17 cellular contexts compared by ENCODE assay signal in genomic region chr7:82803411-82803810, GRCh38.
"Had no signal": no experiment of that assay in that cellular context is flagged by ENCODE, and none has a peak within 500 bp of the region (broad histone marks: within the 10 kb centered on the region; RNA-seq: fewer than 3 reads in every experiment).

No MANE protein-coding gene starts in this region.

- DNase-seq: activated CD4-positive, alpha-beta T cell treated with anti-CD3 and anti-CD28 coated beads, Interleukin-2, amount 10 ng/mL, durations not matched to agents 7 days and 5 days; activated CD8-positive, alpha-beta T cell treated with anti-CD3 and anti-CD28 coated beads, Interleukin-2, amount 10 ng/mL, durations not matched to agents 7 days and 5 days; activated naive CD4-positive, alpha-beta T cell treated with anti-CD3 and anti-CD28 coated beads, Interleukin-2, amount 10 ng/mL, durations not matched to agents 7 days and 5 days; activated naive CD8-positive, alpha-beta T cell treated with anti-CD3 and anti-CD28 coated beads, Interleukin-2, amount 50 U/mL, for 24 hours; activated T-cell treated with anti-CD3 and anti-CD28 coated beads, Interleukin-2, amount 50 U/mL, for 24 hours; aorta; erythroblast; heart right ventricle; mesendoderm; natural killer cell; spleen; stimulated activated naive B cell treated with anti-CD40 and anti-IgM and Interleukin-4, amounts not matched to agents 10 μg/mL and 1 μg/mL and 100 μg/mL, for 72 hours; T-cell; upper lobe of right lung had no signal

- H3K36me3 Mint-ChIP-seq: activated naive CD4-positive, alpha-beta T cell treated with anti-CD3 and anti-CD28 coated beads, Interleukin-2, amount 10 ng/mL, durations not matched to agents 7 days and 5 days; natural killer cell; stimulated activated naive B cell treated with anti-CD40 and anti-IgM and Interleukin-4, amounts not matched to agents 10 μg/mL and 1 μg/mL and 100 μg/mL, for 72 hours; T-cell had no signal

- ATAC-seq: activated CD8-positive, alpha-beta T cell treated with anti-CD3 and anti-CD28 coated beads, Interleukin-2, amount 10 ng/mL, durations not matched to agents 7 days and 5 days; activated naive CD8-positive, alpha-beta T cell treated with anti-CD3 and anti-CD28 coated beads, Interleukin-2, amount 50 U/mL, for 24 hours; heart right ventricle; natural killer cell; sciatic nerve; stimulated activated naive B cell treated with anti-CD40 and anti-IgM and Interleukin-4, amounts not matched to agents 10 μg/mL and 1 μg/mL and 100 μg/mL, for 72 hours; T-cell; upper lobe of right lung had no signal

- H3K27ac ChIP-seq: coronary artery, heart right ventricle, parathyroid adenoma, spleen, upper lobe of right lung had no signal

- H3K4me1 Mint-ChIP-seq: activated CD4-positive, alpha-beta T cell treated with anti-CD3 and anti-CD28 coated beads, Interleukin-2, amount 10 ng/mL, durations not matched to agents 7 days and 5 days; activated naive CD4-positive, alpha-beta T cell treated with anti-CD3 and anti-CD28 coated beads, Interleukin-2, amount 10 ng/mL, durations not matched to agents 7 days and 5 days; activated naive CD8-positive, alpha-beta T cell treated with anti-CD3 and anti-CD28 coated beads, Interleukin-2, amount 50 U/mL, for 24 hours; natural killer cell; stimulated activated naive B cell treated with anti-CD40 and anti-IgM and Interleukin-4, amounts not matched to agents 10 μg/mL and 1 μg/mL and 100 μg/mL, for 72 hours; T-cell had no signal

- H3K9ac ChIP-seq: parathyroid adenoma had no signal

- H3K4me1 ChIP-seq: heart right ventricle, parathyroid adenoma, spleen, upper lobe of right lung had no signal

- H3K36me3 ChIP-seq: heart right ventricle, spleen, upper lobe of right lung had no signal

- H3K4me3 ChIP-seq: coronary artery, heart right ventricle, spleen, upper lobe of right lung had no signal

- H3K27me3 Mint-ChIP-seq: activated CD4-positive, alpha-beta T cell treated with anti-CD3 and anti-CD28 coated beads, Interleukin-2, amount 10 ng/mL, durations not matched to agents 7 days and 5 days; activated naive CD4-positive, alpha-beta T cell treated with anti-CD3 and anti-CD28 coated beads, Interleukin-2, amount 10 ng/mL, durations not matched to agents 7 days and 5 days; activated naive CD8-positive, alpha-beta T cell treated with anti-CD3 and anti-CD28 coated beads, Interleukin-2, amount 50 U/mL, for 24 hours; activated T-cell treated with anti-CD3 and anti-CD28 coated beads, Interleukin-2, amount 50 U/mL, for 24 hours; stimulated activated naive B cell treated with anti-CD40 and anti-IgM and Interleukin-4, amounts not matched to agents 10 μg/mL and 1 μg/mL and 100 μg/mL, for 72 hours; T-cell had no signal

- H2AFZ ChIP-seq: parathyroid adenoma had no signal

- H3K9me3 ChIP-seq: heart right ventricle, spleen, upper lobe of right lung had no signal

- H3K27ac Mint-ChIP-seq: activated CD4-positive, alpha-beta T cell treated with anti-CD3 and anti-CD28 coated beads, Interleukin-2, amount 10 ng/mL, durations not matched to agents 7 days and 5 days; activated CD8-positive, alpha-beta T cell treated with anti-CD3 and anti-CD28 coated beads, Interleukin-2, amount 10 ng/mL, durations not matched to agents 7 days and 5 days; activated naive CD4-positive, alpha-beta T cell treated with anti-CD3 and anti-CD28 coated beads, Interleukin-2, amount 10 ng/mL, durations not matched to agents 7 days and 5 days; activated naive CD8-positive, alpha-beta T cell treated with anti-CD3 and anti-CD28 coated beads, Interleukin-2, amount 50 U/mL, for 24 hours; activated T-cell treated with anti-CD3 and anti-CD28 coated beads, Interleukin-2, amount 50 U/mL, for 24 hours; natural killer cell; stimulated activated naive B cell treated with anti-CD40 and anti-IgM and Interleukin-4, amounts not matched to agents 10 μg/mL and 1 μg/mL and 100 μg/mL, for 72 hours; T-cell had no signal

- H3K27me3 ChIP-seq: heart right ventricle, spleen, upper lobe of right lung had no signal

- H3K9me3 Mint-ChIP-seq: activated CD4-positive, alpha-beta T cell treated with anti-CD3 and anti-CD28 coated beads, Interleukin-2, amount 10 ng/mL, durations not matched to agents 7 days and 5 days; activated naive CD4-positive, alpha-beta T cell treated with anti-CD3 and anti-CD28 coated beads, Interleukin-2, amount 10 ng/mL, durations not matched to agents 7 days and 5 days; activated naive CD8-positive, alpha-beta T cell treated with anti-CD3 and anti-CD28 coated beads, Interleukin-2, amount 50 U/mL, for 24 hours; activated T-cell treated with anti-CD3 and anti-CD28 coated beads, Interleukin-2, amount 50 U/mL, for 24 hours; stimulated activated naive B cell treated with anti-CD40 and anti-IgM and Interleukin-4, amounts not matched to agents 10 μg/mL and 1 μg/mL and 100 μg/mL, for 72 hours; T-cell had no signal

- H3K4me3 Mint-ChIP-seq: activated CD4-positive, alpha-beta T cell treated with anti-CD3 and anti-CD28 coated beads, Interleukin-2, amount 10 ng/mL, durations not matched to agents 7 days and 5 days; activated CD8-positive, alpha-beta T cell treated with anti-CD3 and anti-CD28 coated beads, Interleukin-2, amount 10 ng/mL, durations not matched to agents 7 days and 5 days; activated naive CD4-positive, alpha-beta T cell treated with anti-CD3 and anti-CD28 coated beads, Interleukin-2, amount 10 ng/mL, durations not matched to agents 7 days and 5 days; activated naive CD8-positive, alpha-beta T cell treated with anti-CD3 and anti-CD28 coated beads, Interleukin-2, amount 50 U/mL, for 24 hours; activated T-cell treated with anti-CD3 and anti-CD28 coated beads, Interleukin-2, amount 50 U/mL, for 24 hours; natural killer cell; stimulated activated naive B cell treated with anti-CD40 and anti-IgM and Interleukin-4, amounts not matched to agents 10 μg/mL and 1 μg/mL and 100 μg/mL, for 72 hours; T-cell had no signal

- H3K79me2 ChIP-seq: parathyroid adenoma had no signal
